ENCODE assay signal across 8 cellular contexts in the genomic region with DNA sequence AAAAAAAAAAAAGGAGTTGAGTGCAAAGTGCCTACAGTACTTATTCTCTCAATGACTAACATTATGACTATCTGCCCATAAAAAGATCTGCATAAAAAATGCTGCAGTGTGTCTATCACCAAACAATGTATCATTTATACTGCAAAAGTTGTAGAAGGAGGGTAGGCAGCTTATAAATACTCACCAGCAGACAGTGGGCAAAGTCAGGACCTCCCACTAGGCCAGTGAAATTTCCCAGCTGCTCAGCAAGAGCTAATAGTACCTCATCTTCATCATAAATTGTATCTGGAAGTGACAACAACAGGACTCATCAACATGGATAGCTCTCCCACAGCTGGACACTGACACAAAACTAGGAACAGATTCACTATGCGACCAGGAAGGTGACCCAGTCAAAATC. TPM values are rescaled to one million over a fixed set of nuclear protein-coding genes. Genes with fewer than 3 reads are reported as not detected.
DNase-seq lines count a peak whose midpoint lies in the region; ATAC-seq and TF ChIP-seq lines count a peak whose summit lies in the region.

No MANE protein-coding gene starts in this region.

- intact Hi-C loops in upper lobe of right lung (cut with DNase I): no loop called here

- peaks cover 16% of the 10 kb centered on the region for H3K4me1 ChIP-seq in upper lobe of right lung

- no peak for ATAC-seq in activated naive CD8-positive, alpha-beta T cell treated with anti-CD3 and anti-CD28 coated beads, Interleukin-2, amount 10 ng/mL, durations not matched to agents 7 days and 5 days (ENCODE audit: low read depth)
- ATAC-seq in upper lobe of right lung (no peak), HG02623 (IDR thresholded peaks at IDR 0.05; ENCODE audit: unreplicated experiment) (no peak), HG02759 (IDR thresholded peaks at IDR 0.05; ENCODE audit: unreplicated experiment) (no peak)

- H3K4me1 Mint-ChIP-seq in activated naive CD4-positive, alpha-beta T cell treated with anti-CD3 and anti-CD28 coated beads, Interleukin-2, amount 50 U/mL, for 24 hours: peaks cover 45% of the 10 kb centered on the region
- peaks cover 30% of the 10 kb centered on the region for H3K4me1 Mint-ChIP-seq in activated naive CD8-positive, alpha-beta T cell treated with anti-CD3 and anti-CD28 coated beads, Interleukin-2, amount 10 ng/mL, durations not matched to agents 7 days and 5 days

- H3K27me3 ChIP-seq in kidney epithelial cell (ENCODE audit: control insufficient read depth, insufficient read depth, low read length): no peaks in the 10 kb centered on the region
- no peaks in the 10 kb centered on the region for H3K27me3 ChIP-seq in upper lobe of right lung

- H3K4me3 ChIP-seq in kidney epithelial cell (ENCODE audit: low read depth, low read length) (peak overlapping the region; percentile 81), upper lobe of right lung (peak overlapping the region; percentile 93)

- H3K36me3 Mint-ChIP-seq in activated naive CD4-positive, alpha-beta T cell treated with anti-CD3 and anti-CD28 coated beads, Interleukin-2, amount 50 U/mL, for 24 hours: peaks cover 13% of the 10 kb centered on the region
- H3K36me3 Mint-ChIP-seq in activated naive CD8-positive, alpha-beta T cell treated with anti-CD3 and anti-CD28 coated beads, Interleukin-2, amount 10 ng/mL, durations not matched to agents 7 days and 5 days: peaks cover 22% of the 10 kb centered on the region

- H3K9me3 ChIP-seq in upper lobe of right lung: no peaks in the 10 kb centered on the region

- H3K27me3 Mint-ChIP-seq in activated naive CD4-positive, alpha-beta T cell treated with anti-CD3 and anti-CD28 coated beads, Interleukin-2, amount 50 U/mL, for 24 hours: no peaks in the 10 kb centered on the region
- H3K27me3 Mint-ChIP-seq in activated naive CD8-positive, alpha-beta T cell treated with anti-CD3 and anti-CD28 coated beads, Interleukin-2, amount 10 ng/mL, durations not matched to agents 7 days and 5 days: no peaks in the 10 kb centered on the region

- peak overlapping the region; percentile 95 for H3K4me3 Mint-ChIP-seq in activated naive CD4-positive, alpha-beta T cell treated with anti-CD3 and anti-CD28 coated beads, Interleukin-2, amount 50 U/mL, for 24 hours
- H3K4me3 Mint-ChIP-seq in activated naive CD8-positive, alpha-beta T cell treated with anti-CD3 and anti-CD28 coated beads, Interleukin-2, amount 10 ng/mL, durations not matched to agents 7 days and 5 days: peak overlapping the region; percentile 98

- POLR2A ChIA-PET in activated naive CD8-positive, alpha-beta T cell treated with anti-CD3 and anti-CD28 coated beads, Interleukin-2, amount 10 ng/mL, durations not matched to agents 7 days and 5 days (lab: Charles Lee): interaction anchor here (1.0 kb wide), 1 partner anchor 162 kb away, joined by 4 read pairs; the partner anchor contains the start of gene SIK2

- no peak for TF ChIP-seq CTCF in kidney epithelial cell (IDR thresholded peaks at IDR 0.05; ENCODE audit: insufficient read depth, low read length, poor library complexity, severe bottlenecking)
- no peak for TF ChIP-seq CTCF in upper lobe of right lung (IDR thresholded peaks at IDR 0.05)

- H3K36me3 ChIP-seq in kidney epithelial cell (ENCODE audit: control insufficient read depth, insufficient read depth, low read length) (peaks cover 1% of the 10 kb centered on the region), upper lobe of right lung (peaks cover 47% of the 10 kb centered on the region)

- H3K27ac ChIP-seq in upper lobe of right lung: no peak overlapping the region

- DNase-seq in activated naive CD4-positive, alpha-beta T cell treated with anti-CD3 and anti-CD28 coated beads, Interleukin-2, amount 50 U/mL, for 16 hours: no peak
- no peak for DNase-seq in activated naive CD8-positive, alpha-beta T cell treated with anti-CD3 and anti-CD28 coated beads, Interleukin-2, amount 10 ng/mL, durations not matched to agents 7 days and 5 days
- no peak for DNase-seq in kidney epithelial cell (ENCODE audit: low read depth)
- no peak for DNase-seq in upper lobe of right lung
- no peak for DNase-seq in mesenteric fat pad (ENCODE audit: low spot score)

- peak overlapping the region; percentile 97 for H3K27ac Mint-ChIP-seq in activated naive CD4-positive, alpha-beta T cell treated with anti-CD3 and anti-CD28 coated beads, Interleukin-2, amount 50 U/mL, for 24 hours
- no peak overlapping the region for H3K27ac Mint-ChIP-seq in activated naive CD8-positive, alpha-beta T cell treated with anti-CD3 and anti-CD28 coated beads, Interleukin-2, amount 10 ng/mL, durations not matched to agents 7 days and 5 days

- H3K9me3 Mint-ChIP-seq in activated naive CD4-positive, alpha-beta T cell treated with anti-CD3 and anti-CD28 coated beads, Interleukin-2, amount 50 U/mL, for 24 hours: no peaks in the 10 kb centered on the region
- H3K9me3 Mint-ChIP-seq in activated naive CD8-positive, alpha-beta T cell treated with anti-CD3 and anti-CD28 coated beads, Interleukin-2, amount 10 ng/mL, durations not matched to agents 7 days and 5 days: no peaks in the 10 kb centered on the region

RNA-seq across cellular contexts. Expression of gene PPP2R1B, which starts 1.6 kb away (rescaled TPM):
- total RNA-seq in activated naive CD8-positive, alpha-beta T cell treated with anti-CD3 and anti-CD28 coated beads, Interleukin-2, amount 10 ng/mL, durations not matched to agents 7 days and 5 days: 10 to 100 TPM; 45.1 to 47.1 TPM
- total RNA-seq in kidney epithelial cell: 27.9 and 34.5 TPM in 2 replicates
- total RNA-seq in upper lobe of right lung: 26.7 TPM
- 239 TPM for total RNA-seq in mesenteric fat pad
